Comparison of ENCODE assay signal across 10 cellular contexts in genomic region chr3:177810162-177810623, GRCh38.
DNase-seq lines count a peak whose midpoint lies in the region; ATAC-seq, FAIRE-seq and TF ChIP-seq lines count a peak whose summit lies in the region.
"Had no signal": no experiment of that assay in that cellular context is flagged by ENCODE, and none has a peak within 500 bp of the region (broad histone marks: within the 10 kb centered on the region; RNA-seq: fewer than 3 reads in every experiment).

No MANE protein-coding gene starts in this region.

- no peak overlapping the region for H4K8ac ChIP-seq in H1 (ENCODE audit: extremely low read depth, insufficient read depth, low read length)

- H2AFZ ChIP-seq in H1 (ENCODE audit: low read length) = no peak overlapping the region

- no peak overlapping the region for H3K4ac ChIP-seq in H1 (replicated peaks; ENCODE audit: insufficient read length, low read depth, low read length)

- FAIRE-seq in H1 (lab: Jason Lieb, UNC) = no peak

- no peak overlapping the region for H2BK12ac ChIP-seq in H1 (ENCODE audit: low read depth, low read length)

- no peak overlapping the region for H4K91ac ChIP-seq in H1 (replicated peaks; ENCODE audit: insufficient read length, low read length)

- H2BK5ac ChIP-seq in H1 (ENCODE audit: low read depth, low read length) = no peak overlapping the region

- H3K9me3 Mint-ChIP-seq in naive thymus-derived CD4-positive, alpha-beta T cell = peaks cover 0 to 5% (median 0%) of the 10 kb centered on the region in 11 donors

- H4K5ac ChIP-seq in H1 (ENCODE audit: insufficient read length, low read depth, low read length) = no peak overlapping the region

- no peak for TF ChIP-seq RAD21 in H1 (IDR thresholded peaks at IDR 0.05 in 1 of 2, conservative IDR thresholded peaks at IDR 0.05 in 1 of 2; ENCODE audit: low read depth in 2 of 2, low read length in 2 of 2)

- peak overlapping the region in 6 of 9 donors; percentile 8 to 77 (median 38) for H3K27ac Mint-ChIP-seq in naive thymus-derived CD4-positive, alpha-beta T cell
- H3K27ac Mint-ChIP-seq: IgD-negative memory B cell had no signal

- H3K27ac ChIP-seq in H1 (ENCODE audit: low read depth, low read length) = no peak overlapping the region
- no peak overlapping the region for H3K27ac ChIP-seq in naive thymus-derived CD4-positive, alpha-beta T cell (ENCODE audit: low read depth, low read length)

- no peak overlapping the region for H3K18ac ChIP-seq in H1 (ENCODE audit: extremely low read depth, low read length)

- peak overlapping the region in 6 of 10 donors; percentile 5 to 73 (median 36) for H3K4me3 Mint-ChIP-seq in naive thymus-derived CD4-positive, alpha-beta T cell

- H3K56ac ChIP-seq in H1 (replicated peaks; ENCODE audit: insufficient read length, low read depth, low read length) = no peak overlapping the region

- H3K14ac ChIP-seq in H1 (ENCODE audit: insufficient read length) = no peak overlapping the region

- no peaks in the 10 kb centered on the region for H3K4me1 ChIP-seq in H1 (replicated peaks in 1 of 4; ENCODE audit: control insufficient read depth in 3 of 4, insufficient read depth in 4 of 4, low read length in 3 of 4)
- H3K4me1 ChIP-seq in naive thymus-derived CD4-positive, alpha-beta T cell (ENCODE audit: control insufficient read depth in 2 of 2, insufficient read depth in 2 of 2, low read length in 2 of 2) = peaks cover 0 to 14% of the 10 kb centered on the region in 2 donors

- H3K27me3 Mint-ChIP-seq in naive thymus-derived CD4-positive, alpha-beta T cell = no peaks in the 10 kb centered on the region
- H3K27me3 Mint-ChIP-seq: IgD-negative memory B cell had no signal

- in situ Hi-C loops in G401 (cut with HindIII; ENCODE audit: low sequenced_read_pairs) = no loop called here

- DNase-seq in AG10803 (ENCODE audit: low read depth) (peak; percentile 92), LoVo (ENCODE audit: low spot score) (peak; percentile 68), H1 (ENCODE audit: low read depth in 1 of 2, low spot score in 2 of 2) (no peak), medulla oblongata (ENCODE audit: extremely low spot score) (no peak), cortex of kidney (lab: John Stamatoyannopoulos, UW) (no peak), G401 (ENCODE audit: low spot score) (no peak)
- DNase-seq in naive thymus-derived CD4-positive, alpha-beta T cell = peak in 5 of 9 donors; percentile 5 to 26 (median 14)
- DNase-seq: GF-D8 had no signal

- H3K27me3 ChIP-seq in H1 (replicated peaks in 1 of 4; ENCODE audit: control insufficient read depth in 3 of 4, extremely low read depth in 1 of 4, insufficient read depth in 3 of 4, low read length in 3 of 4) = no peaks in the 10 kb centered on the region
- no peaks in the 10 kb centered on the region for H3K27me3 ChIP-seq in naive thymus-derived CD4-positive, alpha-beta T cell (ENCODE audit: control insufficient read depth in 2 of 2, insufficient read depth in 2 of 2, low read length in 2 of 2)

- H3K9me3 ChIP-seq in H1 (ENCODE audit: insufficient read depth in 2 of 2, low read depth in 1 of 2, low read length in 1 of 2) = peaks cover 0 to 6% of the 10 kb centered on the region in 2 experiments; a peak in 1 of 4 replicates
- no peaks in the 10 kb centered on the region for H3K9me3 ChIP-seq in naive thymus-derived CD4-positive, alpha-beta T cell (ENCODE audit: control insufficient read depth in 2 of 3, low read length in 3 of 3)

- H4K20me1 ChIP-seq in H1 (replicated peaks in 1 of 2; ENCODE audit: control insufficient read depth in 1 of 2, insufficient read depth in 2 of 2, low read length in 2 of 2) = no peaks in the 10 kb centered on the region

- POLR2A ChIA-PET in H1 (lab: Charles Lee; ENCODE audit: partially characterized antibody) = no interaction called here
- POLR2A ChIA-PET in naive thymus-derived CD4-positive, alpha-beta T cell (lab: Charles Lee) = no interaction called here

- intact Hi-C loops in naive thymus-derived CD4-positive, alpha-beta T cell (cut with micrococcal nuclease) = no loop called here

- no peaks in the 10 kb centered on the region for H3K79me2 ChIP-seq in H1 (ENCODE audit: control insufficient read depth in 1 of 2, insufficient read depth in 2 of 2, low read length in 2 of 2)

- H3K4me1 Mint-ChIP-seq in naive thymus-derived CD4-positive, alpha-beta T cell = peaks cover 2 to 23% (median 18%) of the 10 kb centered on the region in 7 donors

- H2AK5ac ChIP-seq in H1 (ENCODE audit: low read depth, low read length) = no peak overlapping the region

- H3K4me2 ChIP-seq in H1 (ENCODE audit: insufficient read depth in 1 of 2, low read depth in 2 of 2, low read length in 2 of 2) = no peak overlapping the region

- no peaks in the 10 kb centered on the region for H3K36me3 Mint-ChIP-seq in naive thymus-derived CD4-positive, alpha-beta T cell
- H3K36me3 Mint-ChIP-seq: IgD-negative memory B cell had no signal

- no peak overlapping the region for H2BK15ac ChIP-seq in H1 (ENCODE audit: low read length)

- no peaks in the 10 kb centered on the region for H3K79me1 ChIP-seq in H1 (ENCODE audit: low read depth, low read length)

- no peak for TF ChIP-seq POLR2A in H1 (IDR thresholded peaks at IDR 0.05; ENCODE audit: control extremely low read depth in 1 of 2, low read depth in 2 of 2, low read length in 2 of 2)

- ATAC-seq in naive thymus-derived CD4-positive, alpha-beta T cell = no peak
- no peak for ATAC-seq in GM21717 (IDR thresholded peaks at IDR 0.05; ENCODE audit: unreplicated experiment)

- no peak for TF ChIP-seq CTCF in AG10803 (conservative IDR thresholded peaks at IDR 0.05; ENCODE audit: low read length)
- no peak for TF ChIP-seq CTCF in H1 (IDR thresholded peaks at IDR 0.05; ENCODE audit: control extremely low read depth in 1 of 3, insufficient read depth in 1 of 3, low read depth in 1 of 3, low read length in 3 of 3)

- no peak overlapping the region for H2BK120ac ChIP-seq in H1 (replicated peaks; ENCODE audit: low read depth, low read length)

- WGBS in H1 (ENCODE audit: extremely low coverage in 1 of 2, insufficient coverage in 1 of 2, insufficient read length in 1 of 2, insufficient replicate concordance in 2 of 2, low coverage in 1 of 2, low lambda C conversion rate in 2 of 2, missing lambda C conversion rate in 1 of 2), 2 experiments = 98% methylated on average over 3 of the region's 3 CpGs; no CpG with 5 or more reads in 1 of the 2 experiments

- H2BK20ac ChIP-seq in H1 (ENCODE audit: low read length) = no peak overlapping the region

- TF ChIP-seq EP300 in H1 (IDR thresholded peaks at IDR 0.05; ENCODE audit: borderline replicate concordance in 1 of 2, low read depth in 2 of 2, low read length in 2 of 2) = no peak

- CTCF ChIA-PET in H1 (lab: Charles Lee; ENCODE audit: partially characterized antibody) = no interaction called here
- CTCF ChIA-PET in naive thymus-derived CD4-positive, alpha-beta T cell (lab: Charles Lee) = no interaction called here

- no peak overlapping the region for H3K9ac ChIP-seq in H1 (replicated peaks in 1 of 4; ENCODE audit: extremely low read depth in 1 of 4, low read depth in 3 of 4, low read length in 3 of 4)

- H3K23ac ChIP-seq in H1 (ENCODE audit: insufficient read length) = no peak overlapping the region

- no peaks in the 10 kb centered on the region for H3K23me2 ChIP-seq in H1 (ENCODE audit: low read depth, low read length)

- no peak overlapping the region for H3K4me3 ChIP-seq in AG10803 (ENCODE audit: low read length)
- no peak overlapping the region for H3K4me3 ChIP-seq in H1 (ENCODE audit: extremely low read depth in 1 of 4, insufficient read depth in 2 of 4, low read depth in 3 of 4, low read length in 4 of 4)
- no peak overlapping the region for H3K4me3 ChIP-seq in naive thymus-derived CD4-positive, alpha-beta T cell (ENCODE audit: low read length)

- no peaks in the 10 kb centered on the region for H3K36me3 ChIP-seq in H1 (ENCODE audit: control insufficient read depth in 2 of 4, insufficient read depth in 4 of 4, low read length in 3 of 4)
- H3K36me3 ChIP-seq in naive thymus-derived CD4-positive, alpha-beta T cell (ENCODE audit: control insufficient read depth in 2 of 3, insufficient read depth in 3 of 3, low read length in 3 of 3) = no peaks in the 10 kb centered on the region

TF ChIP-seq in H1, 55 proteins besides CTCF, POLR2A, EP300 and RAD21:
- TF ChIP-seq BCL11A (IDR thresholded peaks at IDR 0.05; ENCODE audit: low read depth in 2 of 2, low read length in 2 of 2) = no peak
- no peak for TF ChIP-seq ATF3 (IDR thresholded peaks at IDR 0.05; ENCODE audit: insufficient read depth, low read depth, low read length)
- TF ChIP-seq BACH1 (IDR thresholded peaks at IDR 0.05; ENCODE audit: low read length) = peak; percentile 9; the same call in 1 of the 2 replicates
- no peak for TF ChIP-seq CHD1 (IDR thresholded peaks at IDR 0.05; ENCODE audit: low read depth, low read length)
- no peak for TF ChIP-seq SRF (IDR thresholded peaks at IDR 0.05; ENCODE audit: low read depth, low read length)
- no peak for TF ChIP-seq CBX8 (IDR thresholded peaks at IDR 0.05; ENCODE audit: borderline replicate concordance, low read depth, low read length)
- TF ChIP-seq MAFK (IDR thresholded peaks at IDR 0.05; ENCODE audit: low read depth, low read length) = peak; percentile 83
- no peak for TF ChIP-seq POU5F1 (IDR thresholded peaks at IDR 0.05; ENCODE audit: low read depth, low read length)
- no peak for TF ChIP-seq CHD2 (IDR thresholded peaks at IDR 0.05; ENCODE audit: low read length)

Comparison
In these comparisons a context has a peak if more than half of its experiments do, and no peak if none do; other contexts are left out.
1. DNase-seq: peak in AG10803 (single experiment), LoVo (single experiment) and naive thymus-derived CD4-positive, alpha-beta T cell (5 of 9); none in H1 (0 of 2), medulla oblongata (single experiment), cortex of kidney (single experiment) and G401 (single experiment).